Comparison of ENCODE assay signal across 16 cellular contexts in genomic region chr1:194512957-194513356, GRCh38.
"Had no signal": no experiment of that assay in that cellular context is flagged by ENCODE, and none has a peak within 500 bp of the region (broad histone marks: within the 10 kb centered on the region; RNA-seq: fewer than 3 reads in every experiment).

No MANE protein-coding gene starts in this region.

- H3K27ac ChIP-seq: breast epithelium, transverse colon, VCaP had no signal

- H3K36me3 ChIP-seq: breast epithelium, transverse colon had no signal

- H3K27me3 ChIP-seq: breast epithelium, transverse colon had no signal

- ATAC-seq: activated T-cell treated with anti-CD3 and anti-CD28 coated beads, Interleukin-2, amount 50 U/mL, for 72 hours; naive thymus-derived CD4-positive, alpha-beta T cell; stimulated activated memory B cell treated with anti-CD40 and anti-IgM and Interleukin-4, amounts not matched to agents 10 μg/mL and 1 μg/mL and 100 μg/mL, for 72 hours had no signal

- H3K4me3 ChIP-seq: breast epithelium, lung, transverse colon had no signal

- H3K4me1 ChIP-seq: breast epithelium, transverse colon had no signal

- H3K9me3 ChIP-seq: transverse colon had no signal

- DNase-seq: activated CD4-positive, alpha-beta memory T cell treated with anti-CD3 and anti-CD28 coated beads, Interleukin-2, amount 10 ng/mL, durations not matched to agents 7 days and 5 days; activated gamma-delta T cell treated with Interleukin-2 at 50 U/mL for 16 hours; activated naive CD8-positive, alpha-beta T cell treated with anti-CD3 and anti-CD28 coated beads for 36 hours; activated T-cell treated with anti-CD3 and anti-CD28 coated beads, Interleukin-2, amount 50 U/mL, for 72 hours; dermis blood vessel endothelial cell; endodermal cell; erythroblast; hypothalamus; naive thymus-derived CD4-positive, alpha-beta T cell; right cardiac atrium; T-helper 9 cell; transverse colon had no signal
